8 cellular contexts compared by ENCODE assay signal in the genomic region with DNA sequence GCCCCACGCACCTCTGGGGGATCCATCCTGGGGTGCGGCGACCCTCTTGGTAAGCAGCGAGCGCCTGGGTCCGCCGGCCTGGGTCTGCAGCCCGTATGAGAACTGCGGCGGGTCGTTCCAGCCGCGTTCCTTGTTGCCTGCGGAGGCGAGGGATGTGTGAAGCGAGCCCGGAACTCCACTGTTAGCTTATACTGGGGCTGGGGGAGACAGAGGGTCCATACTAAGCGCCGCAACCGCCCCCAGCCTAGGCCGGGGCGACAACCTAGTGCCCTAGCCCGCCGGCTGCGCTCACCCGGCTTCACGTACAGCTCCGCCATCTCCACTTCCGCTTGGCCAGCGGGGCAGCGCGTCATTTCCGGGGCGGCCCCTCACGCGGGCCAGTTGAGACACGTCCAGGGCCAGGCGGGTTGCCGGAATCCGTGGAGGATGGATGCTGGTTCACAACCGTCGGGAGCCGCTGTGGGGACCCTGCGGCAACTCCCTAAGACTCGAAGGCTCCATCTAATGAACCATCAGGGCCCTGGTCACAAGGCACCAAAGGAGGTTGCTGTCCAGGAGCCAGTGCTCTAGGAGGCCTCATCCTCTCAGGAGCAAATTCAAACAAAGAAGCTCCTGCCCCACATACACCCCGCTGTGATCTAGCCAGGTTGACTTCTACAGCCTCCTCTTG.
DNase-seq lines count a peak whose midpoint lies in the region; ATAC-seq lines count a peak whose summit lies in the region.

A gene (minus strand): TSS at position 338 of the 670 bp plus-strand sequence. CDS start 21 bp downstream, at position 317.

- ATAC-seq in GM18909 (IDR thresholded peaks at IDR 0.05; ENCODE audit: poor library complexity, unreplicated experiment), result peak; percentile 96
- ATAC-seq in HG03159 (IDR thresholded peaks at IDR 0.05; ENCODE audit: unreplicated experiment), result peak; percentile 96

- peak; percentile 93 for DNase-seq in AG08396 (ENCODE audit: low spot score)
- peak; percentile 92 for DNase-seq in NCI-H2227 (lab: John Stamatoyannopoulos, UW; ENCODE audit: unreplicated experiment)
- peak; percentile 70 to 75 (median 70) for DNase-seq in activated CD4-positive, CD25-positive, alpha-beta regulatory T cell (lab: John Stamatoyannopoulos, UW)
- DNase-seq in central memory CD4-positive, alpha-beta T cell, result peak; percentile 75
- DNase-seq in islet precursor cell, result peak; percentile 96
- DNase-seq in stimulated activated CD4-positive, alpha-beta T cell treated with anti-CD3 and anti-CD28 coated beads, Interleukin-12 subunit alpha, Interleukin-12 subunit beta, amount 100 ng/mL, for 4 hours, result peak; percentile 82

Comparison
In these comparisons a context has a peak if more than half of its experiments do, and no peak if none do; other contexts are left out.
1. Peak in every context shown above with its lines: DNase-seq and ATAC-seq.